Comparison of ENCODE assay signal across 11 cellular contexts in the genomic region with DNA sequence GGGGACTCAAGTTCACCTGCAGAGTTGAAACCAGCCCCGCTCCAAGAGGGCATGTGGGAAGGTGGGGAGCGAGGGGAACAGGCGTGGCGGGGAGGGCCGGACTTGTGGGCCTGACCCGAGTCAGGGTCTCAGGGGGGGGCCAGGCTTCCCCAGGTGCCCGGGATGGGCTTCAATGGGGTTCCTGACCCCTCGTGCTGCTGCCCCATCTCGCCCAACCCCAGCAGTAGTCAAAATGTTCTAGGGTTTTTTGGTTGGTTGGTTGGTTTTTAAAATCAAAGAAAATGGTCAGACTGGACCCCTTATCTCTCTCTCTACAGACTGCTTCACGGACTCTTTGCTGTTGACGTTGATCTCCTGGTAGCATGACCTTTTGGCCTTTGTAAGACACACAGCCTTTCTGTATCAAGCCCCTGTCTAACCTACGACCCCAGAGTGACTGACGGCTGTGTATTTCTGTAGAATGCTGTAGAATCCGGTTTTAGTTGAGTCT.
DNase-seq lines count a peak whose midpoint lies in the region; ATAC-seq lines count a peak whose summit lies in the region.
"Had no signal": no experiment of that assay in that cellular context is flagged by ENCODE, and none has a peak within 500 bp of the region (broad histone marks: within the 10 kb centered on the region; RNA-seq: fewer than 3 reads in every experiment).

No MANE protein-coding gene starts in this region.

- 91% methylated on average over 14 of the region's 14 CpGs for WGBS in thymus

- H3K9me3 Mint-ChIP-seq in activated CD8-positive, alpha-beta memory T cell treated with anti-CD3 and anti-CD28 coated beads, Interleukin-2, amount 10 ng/mL, durations not matched to agents 7 days and 5 days (ENCODE audit: low read depth): no peaks in the 10 kb centered on the region
- H3K9me3 Mint-ChIP-seq in activated naive CD8-positive, alpha-beta T cell (ENCODE audit: low read depth): no peaks in the 10 kb centered on the region

- H3K9me3 ChIP-seq in thymus (ENCODE audit: control insufficient read depth): no peaks in the 10 kb centered on the region
- H3K9me3 ChIP-seq: HAP-1, left lung had no signal

- H3K27me3 ChIP-seq in thymus (ENCODE audit: control insufficient read depth, insufficient read depth): no peaks in the 10 kb centered on the region
- H3K27me3 ChIP-seq: left lung had no signal

- no peaks in the 10 kb centered on the region for H3K4me1 ChIP-seq in thymus (ENCODE audit: control insufficient read depth, insufficient read depth, low read length)

- H3K36me3 ChIP-seq in thymus (ENCODE audit: control insufficient read depth, insufficient read depth): peaks cover 8% of the 10 kb centered on the region
- H3K36me3 ChIP-seq: HAP-1 had no signal

- no peak for DNase-seq in activated CD8-positive, alpha-beta memory T cell treated with anti-CD3 and anti-CD28 coated beads, Interleukin-2, amount 10 ng/mL, durations not matched to agents 7 days and 5 days
- DNase-seq in activated CD8-positive, alpha-beta memory T cell treated with anti-CD3 and anti-CD28 coated beads for 24 hours: no peak
- DNase-seq in left kidney (ENCODE audit: low read depth, low spot score) (peak; percentile 36), OCI-M2 (lab: John Stamatoyannopoulos, UW; ENCODE audit: unreplicated experiment) (no peak), iPS-NIHi11 (ENCODE audit: low spot score) (no peak)
- DNase-seq: NCI-H2081 treated with DMSO at 0.1 percent for 48 hours had no signal

- peaks cover 1% of the 10 kb centered on the region for H3K36me3 Mint-ChIP-seq in activated CD8-positive, alpha-beta memory T cell treated with anti-CD3 and anti-CD28 coated beads, Interleukin-2, amount 10 ng/mL, durations not matched to agents 7 days and 5 days
- H3K36me3 Mint-ChIP-seq in activated naive CD8-positive, alpha-beta T cell: no peaks in the 10 kb centered on the region

- H3K27ac Mint-ChIP-seq in activated CD8-positive, alpha-beta memory T cell treated with anti-CD3 and anti-CD28 coated beads, Interleukin-2, amount 10 ng/mL, durations not matched to agents 7 days and 5 days: peak overlapping the region; percentile 2
- H3K27ac Mint-ChIP-seq in activated naive CD8-positive, alpha-beta T cell: no peak overlapping the region

- no peak for ATAC-seq in activated CD8-positive, alpha-beta memory T cell treated with anti-CD3 and anti-CD28 coated beads, Interleukin-2, amount 10 ng/mL, durations not matched to agents 7 days and 5 days
- ATAC-seq in HG03432 (IDR thresholded peaks at IDR 0.05; ENCODE audit: unreplicated experiment): no peak

- peaks cover 23% of the 10 kb centered on the region for H3K4me1 Mint-ChIP-seq in activated CD8-positive, alpha-beta memory T cell treated with anti-CD3 and anti-CD28 coated beads, Interleukin-2, amount 10 ng/mL, durations not matched to agents 7 days and 5 days
- peaks cover 33% of the 10 kb centered on the region for H3K4me1 Mint-ChIP-seq in activated naive CD8-positive, alpha-beta T cell (ENCODE audit: low read depth)

- peak overlapping the region; percentile 57 for H3K4me3 ChIP-seq in thymus (ENCODE audit: low read length)

- no peaks in the 10 kb centered on the region for H3K27me3 Mint-ChIP-seq in activated CD8-positive, alpha-beta memory T cell treated with anti-CD3 and anti-CD28 coated beads, Interleukin-2, amount 10 ng/mL, durations not matched to agents 7 days and 5 days
- H3K27me3 Mint-ChIP-seq in activated naive CD8-positive, alpha-beta T cell: no peaks in the 10 kb centered on the region

- CTCF ChIA-PET in activated CD8-positive, alpha-beta memory T cell treated with anti-CD3 and anti-CD28 coated beads, Interleukin-2, amount 10 ng/mL, durations not matched to agents 7 days and 5 days (lab: Charles Lee): interaction anchor here (0.9 to 2.5 kb wide), 13 partner anchors 10 to 162 kb away, joined by 3 to 16 read pairs (median 4); no protein-coding TSS in a partner anchor

- H3K27ac ChIP-seq in thymus (ENCODE audit: low read depth): peak overlapping the region; percentile 12

- peak overlapping the region; percentile 78 for H3K4me3 Mint-ChIP-seq in activated CD8-positive, alpha-beta memory T cell treated with anti-CD3 and anti-CD28 coated beads, Interleukin-2, amount 10 ng/mL, durations not matched to agents 7 days and 5 days
- peak overlapping the region; percentile 90 for H3K4me3 Mint-ChIP-seq in activated naive CD8-positive, alpha-beta T cell
